Comparison of ENCODE assay signal across 7 cellular contexts in genomic region chr6:15101130-15101529, GRCh38.
"Had no signal": no experiment of that assay in that cellular context is flagged by ENCODE, and none has a peak within 500 bp of the region (broad histone marks: within the 10 kb centered on the region; RNA-seq: fewer than 3 reads in every experiment).

No MANE protein-coding gene starts in this region.

- H3K9ac ChIP-seq: KMS-11 had no signal

- DNase-seq: IMR-90, KBM-7, KG1 had no signal

- H3K4me2 ChIP-seq: KMS-11 had no signal

- ATAC-seq: HepG2 had no signal

- FAIRE-seq: HepG2, HTR-8/SVneo had no signal

- H3K27ac ChIP-seq: HL-60, KMS-11 had no signal
